In the genomic region with DNA sequence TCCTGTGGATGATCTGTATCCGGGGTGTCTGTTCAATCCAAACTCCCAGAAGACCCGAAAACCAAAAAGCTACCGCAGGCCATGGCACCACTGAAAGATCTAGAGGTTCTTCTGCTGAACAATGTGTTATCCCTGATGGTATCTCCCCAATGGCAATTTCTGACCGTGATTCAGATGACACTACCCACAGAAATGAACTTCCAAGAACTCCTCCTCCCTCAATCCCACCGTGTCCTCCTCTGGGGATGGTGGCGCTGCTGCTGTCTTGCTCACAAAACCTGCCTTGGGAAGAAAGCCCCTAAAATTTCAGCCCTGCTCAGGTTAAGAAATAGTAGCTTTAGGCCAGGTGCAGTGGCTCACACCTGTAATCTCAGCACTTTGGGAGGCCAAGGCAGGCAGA, we compare ENCODE assay signal across 21 cellular contexts. TPM values are rescaled to one million over a fixed set of nuclear protein-coding genes. Genes with fewer than 3 reads are reported as not detected.
DNase-seq lines count a peak whose midpoint lies in the region; ATAC-seq lines count a peak whose summit lies in the region.
"Had no signal": no experiment of that assay in that cellular context is flagged by ENCODE, and none has a peak within 500 bp of the region (broad histone marks: within the 10 kb centered on the region; RNA-seq: fewer than 3 reads in every experiment).

No MANE protein-coding gene starts in this region.

- H3K36me3 Mint-ChIP-seq in activated naive CD4-positive, alpha-beta T cell treated with anti-CD3 and anti-CD28 coated beads, Interleukin-2, amount 50 U/mL, for 72 hours: peaks cover 11 to 34% of the 10 kb centered on the region in 2 donors
- peaks cover 53% of the 10 kb centered on the region for H3K36me3 Mint-ChIP-seq in activated naive CD4-positive, alpha-beta T cell treated with anti-CD3 and anti-CD28 coated beads, Interleukin-2, amount 10 ng/mL, durations not matched to agents 7 days and 5 days
- H3K36me3 Mint-ChIP-seq in T-cell: peaks cover 53% of the 10 kb centered on the region
- peaks cover 61% of the 10 kb centered on the region for H3K36me3 Mint-ChIP-seq in stimulated activated effector memory CD8-positive, alpha-beta T cell treated with anti-CD3 and anti-CD28 coated beads, Interleukin-12 subunit alpha, Interleukin-12 subunit beta, amount 100 ng/mL, for 72 hours
- H3K36me3 Mint-ChIP-seq: WTC11 had no signal

- H3K9me3 Mint-ChIP-seq in activated naive CD4-positive, alpha-beta T cell treated with anti-CD3 and anti-CD28 coated beads, Interleukin-2, amount 50 U/mL, for 72 hours: no peaks in the 10 kb centered on the region
- peaks cover 2% of the 10 kb centered on the region for H3K9me3 Mint-ChIP-seq in activated naive CD4-positive, alpha-beta T cell treated with anti-CD3 and anti-CD28 coated beads, Interleukin-2, amount 10 ng/mL, durations not matched to agents 7 days and 5 days
- no peaks in the 10 kb centered on the region for H3K9me3 Mint-ChIP-seq in T-cell
- no peaks in the 10 kb centered on the region for H3K9me3 Mint-ChIP-seq in stimulated activated effector memory CD8-positive, alpha-beta T cell treated with anti-CD3 and anti-CD28 coated beads, Interleukin-12 subunit alpha, Interleukin-12 subunit beta, amount 100 ng/mL, for 72 hours
- H3K9me3 Mint-ChIP-seq: stimulated activated naive CD8-positive, alpha-beta T cell treated with anti-CD3 and anti-CD28 coated beads, Interleukin-15, amount 100 ng/mL, for 72 hours had no signal

- CTCF ChIA-PET in activated naive CD4-positive, alpha-beta T cell treated with anti-CD3 and anti-CD28 coated beads, Interleukin-2, amount 10 ng/mL, durations not matched to agents 7 days and 5 days (lab: Charles Lee): interaction anchor here (1.5 kb wide), 1 partner anchor 18 kb away, joined by 4 read pairs; no protein-coding TSS in a partner anchor
- CTCF ChIA-PET in T-cell (lab: Charles Lee): interaction anchor here in 1 of 2 donors (0.6 kb wide), 1 partner anchor 45 kb away, joined by 3 read pairs; no protein-coding TSS in a partner anchor

- ATAC-seq in activated naive CD4-positive, alpha-beta T cell treated with anti-CD3 and anti-CD28 coated beads, Interleukin-2, amount 50 U/mL, for 72 hours: no peak
- no peak for ATAC-seq in T-cell (replicated peaks in 1 of 4)
- ATAC-seq in stimulated activated effector memory CD8-positive, alpha-beta T cell treated with anti-CD3 and anti-CD28 coated beads, Interleukin-12 subunit alpha, Interleukin-12 subunit beta, amount 100 ng/mL, for 72 hours: no peak
- ATAC-seq: gastroesophageal sphincter; left ventricle myocardium superior; stimulated activated naive CD8-positive, alpha-beta T cell treated with anti-CD3 and anti-CD28 coated beads, Interleukin-15, amount 100 ng/mL, for 72 hours; WTC11 had no signal

- H3K27ac Mint-ChIP-seq in activated naive CD4-positive, alpha-beta T cell treated with anti-CD3 and anti-CD28 coated beads, Interleukin-2, amount 50 U/mL, for 72 hours: peak overlapping the region; percentile 25 to 74
- no peak overlapping the region for H3K27ac Mint-ChIP-seq in activated naive CD4-positive, alpha-beta T cell treated with anti-CD3 and anti-CD28 coated beads, Interleukin-2, amount 10 ng/mL, durations not matched to agents 7 days and 5 days
- peak overlapping the region; percentile 65 to 79 for H3K27ac Mint-ChIP-seq in T-cell
- H3K27ac Mint-ChIP-seq in stimulated activated effector memory CD8-positive, alpha-beta T cell treated with anti-CD3 and anti-CD28 coated beads, Interleukin-12 subunit alpha, Interleukin-12 subunit beta, amount 100 ng/mL, for 72 hours: peak overlapping the region; percentile 93
- H3K27ac Mint-ChIP-seq: dendritic cell treated with granulocyte-macrophage colony-stimulating factor and Interleukin-4, amounts not matched to agents 40 ng/mL and 50 ng/mL, for 4 days; WTC11 had no signal

- POLR2A ChIA-PET in T-cell (lab: Charles Lee): no interaction called here

- H3K27me3 Mint-ChIP-seq in activated naive CD4-positive, alpha-beta T cell treated with anti-CD3 and anti-CD28 coated beads, Interleukin-2, amount 10 ng/mL, durations not matched to agents 7 days and 5 days: no peaks in the 10 kb centered on the region
- no peaks in the 10 kb centered on the region for H3K27me3 Mint-ChIP-seq in T-cell
- H3K27me3 Mint-ChIP-seq: activated naive CD8-positive, alpha-beta T cell; dendritic cell treated with granulocyte-macrophage colony-stimulating factor and Interleukin-4, amounts not matched to agents 40 ng/mL and 50 ng/mL, for 4 days; stimulated activated naive CD8-positive, alpha-beta T cell treated with anti-CD3 and anti-CD28 coated beads, Interleukin-15, amount 100 ng/mL, for 72 hours had no signal

- peaks cover 51% of the 10 kb centered on the region for H3K4me1 Mint-ChIP-seq in activated naive CD4-positive, alpha-beta T cell treated with anti-CD3 and anti-CD28 coated beads, Interleukin-2, amount 10 ng/mL, durations not matched to agents 7 days and 5 days
- H3K4me1 Mint-ChIP-seq in T-cell: peaks cover 28 to 69% (median 58%) of the 10 kb centered on the region in 3 donors
- peaks cover 90% of the 10 kb centered on the region for H3K4me1 Mint-ChIP-seq in stimulated activated effector memory CD8-positive, alpha-beta T cell treated with anti-CD3 and anti-CD28 coated beads, Interleukin-12 subunit alpha, Interleukin-12 subunit beta, amount 100 ng/mL, for 72 hours
- H3K4me1 Mint-ChIP-seq: WTC11 had no signal

- no peak for DNase-seq in activated naive CD4-positive, alpha-beta T cell treated with anti-CD3 and anti-CD28 coated beads, Interleukin-2, amount 50 U/mL, for 72 hours (ENCODE audit: low spot score in 2 of 2)
- no peak for DNase-seq in activated naive CD4-positive, alpha-beta T cell treated with anti-CD3 and anti-CD28 coated beads, Interleukin-2, amount 10 ng/mL, durations not matched to agents 7 days and 5 days
- DNase-seq in T-cell (no peak), ecto neural progenitor cell (ENCODE audit: low spot score) (peak; percentile 30), NCI-H82 (lab: John Stamatoyannopoulos, UW) (no peak), hypothalamus (lab: John Stamatoyannopoulos, UW) (no peak)
- DNase-seq in stimulated activated effector memory CD8-positive, alpha-beta T cell treated with anti-CD3 and anti-CD28 coated beads, Interleukin-12 subunit alpha, Interleukin-12 subunit beta, amount 100 ng/mL, for 72 hours (ENCODE audit: low spot score in 2 of 2): peak in 1 of 2 donors; percentile 50
- DNase-seq: Calu3; caudate nucleus; KG1; left ventricle myocardium superior; MM.1S; NCI-H2029; NCI-H526; SHP77; stimulated activated naive CD8-positive, alpha-beta T cell treated with anti-CD3 and anti-CD28 coated beads, Interleukin-15, amount 100 ng/mL, for 72 hours; tibial artery had no signal

- H3K4me3 Mint-ChIP-seq in activated naive CD4-positive, alpha-beta T cell treated with anti-CD3 and anti-CD28 coated beads, Interleukin-2, amount 10 ng/mL, durations not matched to agents 7 days and 5 days: no peak overlapping the region
- no peak overlapping the region for H3K4me3 Mint-ChIP-seq in T-cell
- peak overlapping the region; percentile 70 for H3K4me3 Mint-ChIP-seq in stimulated activated effector memory CD8-positive, alpha-beta T cell treated with anti-CD3 and anti-CD28 coated beads, Interleukin-12 subunit alpha, Interleukin-12 subunit beta, amount 100 ng/mL, for 72 hours
- H3K4me3 Mint-ChIP-seq: activated naive CD8-positive, alpha-beta T cell; dendritic cell treated with granulocyte-macrophage colony-stimulating factor and Interleukin-4, amounts not matched to agents 40 ng/mL and 50 ng/mL, for 4 days; WTC11 had no signal

RNA-seq across cellular contexts. Expression of a gene that starts 7.8 kb away (rescaled TPM):
- total RNA-seq in activated naive CD4-positive, alpha-beta T cell treated with anti-CD3 and anti-CD28 coated beads, Interleukin-2, amount 50 U/mL, for 72 hours: 10 to 100 TPM in 1 of 2 donors, 1 to 10 TPM in 1; 7.3 to 32.0 TPM
- total RNA-seq in T-cell: 10 to 100 TPM; 38.3 to 47.0 (median 40.6) TPM
